Comparison of ENCODE assay signal across 30 cellular contexts in the genomic region with DNA sequence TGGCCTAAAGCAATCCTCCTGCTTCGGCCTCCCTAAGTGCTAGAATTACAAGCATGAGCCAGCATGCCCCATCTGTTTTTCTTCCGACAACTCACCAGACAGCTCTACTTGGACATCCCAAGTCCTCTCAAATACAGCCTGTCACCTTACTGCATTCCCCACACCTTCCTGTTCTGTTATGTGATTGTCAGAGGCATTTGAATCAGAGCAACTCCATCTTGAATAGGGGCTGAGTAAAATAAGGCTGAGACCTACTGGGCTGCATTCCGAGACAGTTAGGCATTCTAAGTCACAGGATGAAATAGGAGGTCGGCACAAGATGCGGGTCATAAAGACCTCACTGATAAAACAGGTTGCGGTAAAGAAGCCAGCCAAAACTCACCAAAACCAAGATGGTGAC.
"Had no signal": no experiment of that assay in that cellular context is flagged by ENCODE, and none has a peak within 500 bp of the region (broad histone marks: within the 10 kb centered on the region; RNA-seq: fewer than 3 reads in every experiment).

No MANE protein-coding gene starts in this region.

- H3K4me3 Mint-ChIP-seq: activated CD4-positive, alpha-beta T cell treated with anti-CD3 and anti-CD28 coated beads, Interleukin-2, amount 10 ng/mL, durations not matched to agents 24 days and 14 days; activated CD8-positive, alpha-beta T cell treated with anti-CD3 and anti-CD28 coated beads, Interleukin-2, amount 10 ng/mL, durations not matched to agents 7 days and 5 days; activated naive CD8-positive, alpha-beta T cell; activated naive CD8-positive, alpha-beta T cell treated with anti-CD3 and anti-CD28 coated beads, Interleukin-2, amount 50 U/mL, for 24 hours; activated T-cell treated with anti-CD3 and anti-CD28 coated beads, Interleukin-2, amount 50 U/mL, for 4 hours; brain; T-helper 1 cell treated with Interleukin-12 subunit alpha and Interleukin-12 subunit beta and Interleukin-4 antibody, amounts not matched to agents 30 μg/mL and 1 μg/mL, for 36 hours; T-helper 2 cell treated with Interferon-gamma antibody and Interleukin-4, amounts not matched to agents 5 μg/mL and 100 μg/mL, for 36 hours had no signal

- ATAC-seq: activated CD8-positive, alpha-beta T cell treated with anti-CD3 and anti-CD28 coated beads, Interleukin-2, amount 10 ng/mL, durations not matched to agents 7 days and 5 days; activated naive CD8-positive, alpha-beta T cell treated with anti-CD3 and anti-CD28 coated beads, Interleukin-2, amount 50 U/mL, for 24 hours; activated T-cell treated with anti-CD3 and anti-CD28 coated beads, Interleukin-2, amount 50 U/mL, for 4 hours had no signal

- H3K27ac Mint-ChIP-seq: activated CD8-positive, alpha-beta T cell treated with anti-CD3 and anti-CD28 coated beads, Interleukin-2, amount 10 ng/mL, durations not matched to agents 7 days and 5 days; activated naive CD8-positive, alpha-beta T cell treated with anti-CD3 and anti-CD28 coated beads, Interleukin-2, amount 50 U/mL, for 24 hours; brain had no signal

- H3K9me3 ChIP-seq: Peyer's patch, SJSA1, SK-N-SH had no signal

- H3K4me2 ChIP-seq: SK-N-SH had no signal

- H3K27me3 Mint-ChIP-seq: activated CD4-positive, alpha-beta T cell treated with anti-CD3 and anti-CD28 coated beads, Interleukin-2, amount 10 ng/mL, durations not matched to agents 24 days and 14 days; activated naive CD8-positive, alpha-beta T cell; activated naive CD8-positive, alpha-beta T cell treated with anti-CD3 and anti-CD28 coated beads, Interleukin-2, amount 50 U/mL, for 24 hours had no signal

- H3K27ac ChIP-seq: Peyer's patch had no signal

- H3K9ac ChIP-seq: SK-N-SH had no signal

- H3K27me3 ChIP-seq: Peyer's patch, SJSA1 had no signal

- DNase-seq: activated CD4-positive, alpha-beta T cell treated with anti-CD3 and anti-CD28 coated beads, Interleukin-2, amount 10 ng/mL, durations not matched to agents 24 days and 14 days; activated CD4-positive, alpha-beta T cell treated with anti-CD3 and anti-CD28 coated beads, Interleukin-2, amount 50 U/mL, for 4 hours; activated CD8-positive, alpha-beta T cell treated with anti-CD3 and anti-CD28 coated beads, Interleukin-2, amount 10 ng/mL, durations not matched to agents 7 days and 5 days; activated effector memory CD4-positive, alpha-beta T cell treated with Interleukin-2 at 50 U/mL for 16 hours; activated naive CD8-positive, alpha-beta T cell treated with anti-CD3 and anti-CD28 coated beads, Interleukin-2, amount 50 U/mL, for 24 hours; activated T-cell treated with anti-CD3 and anti-CD28 coated beads, Interleukin-2, amount 50 U/mL, for 4 hours; anterior cingulate cortex; central memory CD4-positive, alpha-beta T cell; Karpas-422; KBM-7; NCI-H1048; NCI-H1105 treated with DMSO at 0.1 percent for 48 hours; NCI-H1436; NCI-H1694; NCI-H1930; NCI-H2081 treated with DMSO at 0.1 percent for 48 hours; NCI-H226; NCI-H446 treated with DMSO at 0.1 percent for 48 hours; NCI-H524; NCI-H69; Peyer's patch; RPMI8226; SHP77 treated with DMSO at 0.1 percent for 48 hours; SK-N-SH had no signal

- H3K9me3 Mint-ChIP-seq: activated CD4-positive, alpha-beta T cell treated with anti-CD3 and anti-CD28 coated beads, Interleukin-2, amount 10 ng/mL, durations not matched to agents 24 days and 14 days; activated naive CD8-positive, alpha-beta T cell treated with anti-CD3 and anti-CD28 coated beads, Interleukin-2, amount 50 U/mL, for 24 hours; activated T-cell treated with anti-CD3 and anti-CD28 coated beads, Interleukin-2, amount 50 U/mL, for 4 hours; brain; T-helper 1 cell treated with Interleukin-12 subunit alpha and Interleukin-12 subunit beta and Interleukin-4 antibody, amounts not matched to agents 30 μg/mL and 1 μg/mL, for 36 hours; T-helper 2 cell treated with Interferon-gamma antibody and Interleukin-4, amounts not matched to agents 5 μg/mL and 100 μg/mL, for 36 hours had no signal

- FAIRE-seq: TTC549 had no signal

- H3K4me3 ChIP-seq: Peyer's patch, SJSA1 had no signal

- H3K4me1 ChIP-seq: Peyer's patch had no signal
